ENCODE assay signal across 1 cellular context in the genomic region with DNA sequence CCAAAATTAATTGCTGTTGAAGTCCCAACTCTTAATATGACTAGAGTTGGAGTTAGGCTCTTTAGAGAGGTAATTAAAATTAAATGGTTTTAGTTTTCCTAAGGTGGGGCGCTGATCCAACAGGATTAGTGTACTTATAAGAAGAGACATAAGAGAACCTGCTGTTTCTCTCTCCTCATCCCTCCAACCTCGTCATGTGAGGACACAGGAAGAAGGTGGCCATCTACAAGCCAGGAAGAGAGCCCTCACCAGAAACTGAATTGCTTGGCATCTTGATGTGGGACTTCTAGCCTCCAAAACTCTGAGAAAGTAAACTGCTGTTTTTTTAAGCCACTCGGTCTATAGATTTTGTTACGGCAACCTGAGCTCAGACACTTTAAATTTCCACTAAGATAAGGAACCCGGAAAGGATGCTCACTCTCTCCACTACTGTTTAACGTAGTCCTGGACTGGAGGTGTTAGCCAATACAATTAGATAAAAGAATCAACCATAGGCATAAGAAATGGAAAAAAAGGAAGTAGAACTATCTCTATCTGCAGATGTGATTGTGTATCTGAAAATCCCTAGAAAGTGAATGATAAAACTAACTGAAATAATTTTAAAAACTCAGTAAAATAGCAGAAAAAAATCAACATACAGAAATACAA.
TF ChIP-seq lines count a peak whose summit lies in the region.

No MANE protein-coding gene starts in this region.

TF ChIP-seq in IMR-90, 13 proteins besides CTCF, POLR2A, EP300 and RAD21:
- TF ChIP-seq MAFK (IDR thresholded peaks at IDR 0.05; ENCODE audit: low read depth, low read length) (no peak), SMC3 (IDR thresholded peaks at IDR 0.05; ENCODE audit: low read depth, low read length) (no peak), MAZ (IDR thresholded peaks at IDR 0.05; ENCODE audit: borderline replicate concordance, low read depth, low read length) (no peak), FOS (IDR thresholded peaks at IDR 0.05; ENCODE audit: low read depth, low read length) (no peak), CEBPB (IDR thresholded peaks at IDR 0.05; ENCODE audit: low read depth, low read length) (no peak), RCOR1 (IDR thresholded peaks at IDR 0.05; ENCODE audit: insufficient replicate concordance, low read length) (no peak), RFX5 (IDR thresholded peaks at IDR 0.05; ENCODE audit: low read depth, low read length) (no peak), CHD1 (IDR thresholded peaks at IDR 0.05; ENCODE audit: low read depth, low read length) (no peak), BHLHE40 (IDR thresholded peaks at IDR 0.05; ENCODE audit: low read depth, low read length) (no peak), NFE2L2 (IDR thresholded peaks at IDR 0.05; ENCODE audit: low read depth, low read length) (no peak), MXI1 (IDR thresholded peaks at IDR 0.05; ENCODE audit: borderline replicate concordance, low read depth, low read length) (no peak)
- TF ChIP-seq, protein P1, sequence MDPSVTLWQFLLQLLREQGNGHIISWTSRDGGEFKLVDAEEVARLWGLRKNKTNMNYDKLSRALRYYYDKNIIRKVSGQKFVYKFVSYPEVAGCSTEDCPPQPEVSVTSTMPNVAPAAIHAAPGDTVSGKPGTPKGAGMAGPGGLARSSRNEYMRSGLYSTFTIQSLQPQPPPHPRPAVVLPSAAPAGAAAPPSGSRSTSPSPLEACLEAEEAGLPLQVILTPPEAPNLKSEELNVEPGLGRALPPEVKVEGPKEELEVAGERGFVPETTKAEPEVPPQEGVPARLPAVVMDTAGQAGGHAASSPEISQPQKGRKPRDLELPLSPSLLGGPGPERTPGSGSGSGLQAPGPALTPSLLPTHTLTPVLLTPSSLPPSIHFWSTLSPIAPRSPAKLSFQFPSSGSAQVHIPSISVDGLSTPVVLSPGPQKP (IDR thresholded peaks at IDR 0.05; ENCODE audit: borderline replicate concordance, low read depth, low read length), result no peak
- TF ChIP-seq, protein P2, sequence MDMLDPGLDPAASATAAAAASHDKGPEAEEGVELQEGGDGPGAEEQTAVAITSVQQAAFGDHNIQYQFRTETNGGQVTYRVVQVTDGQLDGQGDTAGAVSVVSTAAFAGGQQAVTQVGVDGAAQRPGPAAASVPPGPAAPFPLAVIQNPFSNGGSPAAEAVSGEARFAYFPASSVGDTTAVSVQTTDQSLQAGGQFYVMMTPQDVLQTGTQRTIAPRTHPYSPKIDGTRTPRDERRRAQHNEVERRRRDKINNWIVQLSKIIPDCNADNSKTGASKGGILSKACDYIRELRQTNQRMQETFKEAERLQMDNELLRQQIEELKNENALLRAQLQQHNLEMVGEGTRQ (IDR thresholded peaks at IDR 0.05; ENCODE audit: low read depth, low read length), result no peak
TF ChIP-seq in IMR-90: peak in this region for 0.
